In genomic region chr5:114101153-114101552, GRCh38 we compare ENCODE assay signal across 8 cellular contexts.
DNase-seq lines count a peak whose midpoint lies in the region; ATAC-seq, FAIRE-seq and TF ChIP-seq lines count a peak whose summit lies in the region.

No MANE protein-coding gene starts in this region.

- no peaks in the 10 kb centered on the region for H3K4me1 ChIP-seq in GM12878 (ENCODE audit: control insufficient read depth, insufficient read depth, low read length)
- H3K4me1 ChIP-seq in lung (ENCODE audit: control insufficient read depth in 2 of 2, insufficient read depth in 2 of 2, low read length in 2 of 2), result no peaks in the 10 kb centered on the region
- H3K4me1 ChIP-seq in vagina, result no peaks in the 10 kb centered on the region

- no peaks in the 10 kb centered on the region for H3K79me2 ChIP-seq in GM12878 (ENCODE audit: control insufficient read depth, insufficient read depth, low read length)

- FAIRE-seq in GM12878 (lab: Jason Lieb, UNC), result no peak

- POLR2A ChIA-PET in GM12878 (lab: Charles Lee), result no interaction called here

- H2AFZ ChIP-seq in GM12878 (ENCODE audit: control insufficient read depth, low read depth, low read length), result no peak overlapping the region

- 4% methylated on average over 3 of the region's 3 CpGs for WGBS in GM12878 (ENCODE audit: insufficient coverage, insufficient replicate concordance, low lambda C conversion rate, missing lambda C conversion rate)
- 49 to 53% methylated on average over 3 of the region's 3 CpGs for WGBS in lung, 2 donors

- no peaks in the 10 kb centered on the region for H3K36me3 Mint-ChIP-seq in stimulated activated memory B cell treated with anti-CD40 and anti-IgM and Interleukin-4, amounts not matched to agents 10 μg/mL and 1 μg/mL and 100 μg/mL, for 72 hours

- H3K4me2 ChIP-seq in GM12878 (ENCODE audit: control insufficient read depth, insufficient read depth), result no peak overlapping the region

- RAD21 ChIA-PET in GM12878 (lab: Charles Lee; ENCODE audit: unreplicated experiment), result interaction anchor here (1.2 kb wide), 1 partner anchor 348 kb away, joined by 5 read pairs; no protein-coding TSS in a partner anchor

- no peak overlapping the region for H3K27ac Mint-ChIP-seq in stimulated activated memory B cell treated with anti-CD40 and anti-IgM and Interleukin-4, amounts not matched to agents 10 μg/mL and 1 μg/mL and 100 μg/mL, for 72 hours

- ATAC-seq in GM18867 (IDR thresholded peaks at IDR 0.05; ENCODE audit: unreplicated experiment) (peak; percentile 85), GM12878 (peak; percentile 86), lung (ENCODE audit: insufficient read depth, low FRiP score) (no peak)
- no peak for ATAC-seq in stimulated activated memory B cell treated with anti-CD40 and anti-IgM and Interleukin-4, amounts not matched to agents 10 μg/mL and 1 μg/mL and 100 μg/mL, for 72 hours

- no peaks in the 10 kb centered on the region for H3K27me3 Mint-ChIP-seq in stimulated activated memory B cell treated with anti-CD40 and anti-IgM and Interleukin-4, amounts not matched to agents 10 μg/mL and 1 μg/mL and 100 μg/mL, for 72 hours

- H3K9ac ChIP-seq in GM12878 (ENCODE audit: control insufficient read depth, insufficient read depth, low read length), result no peak overlapping the region

- intact Hi-C loops in GM12878 (cut with micrococcal nuclease; ENCODE audit: unreplicated experiment), result loop anchor here (1.0 to 5.0 kb wide), 4 partner anchors 206 to 688 kb away; no protein-coding TSS in a partner anchor
- intact Hi-C loops in vagina (cut with DNase I), result no loop called here

- H3K36me3 ChIP-seq in GM12878 (ENCODE audit: control insufficient read depth in 2 of 2, insufficient read depth in 2 of 2, low read length in 1 of 2) (no peaks in the 10 kb centered on the region), lung (ENCODE audit: control insufficient read depth in 2 of 2, insufficient read depth in 2 of 2, low read length in 2 of 2) (no peaks in the 10 kb centered on the region), vagina (no peaks in the 10 kb centered on the region)

- no peak overlapping the region for H3K4me3 Mint-ChIP-seq in stimulated activated memory B cell treated with anti-CD40 and anti-IgM and Interleukin-4, amounts not matched to agents 10 μg/mL and 1 μg/mL and 100 μg/mL, for 72 hours

- peaks cover 2% of the 10 kb centered on the region for H3K9me3 Mint-ChIP-seq in stimulated activated memory B cell treated with anti-CD40 and anti-IgM and Interleukin-4, amounts not matched to agents 10 μg/mL and 1 μg/mL and 100 μg/mL, for 72 hours

- no peaks in the 10 kb centered on the region for H3K9me3 ChIP-seq in GM12878 (replicated peaks; ENCODE audit: control insufficient read depth, insufficient read depth, low read length)
- H3K9me3 ChIP-seq in lung (ENCODE audit: control insufficient read depth in 2 of 2, insufficient read depth in 1 of 2, low read length in 1 of 2), result no peaks in the 10 kb centered on the region
- no peaks in the 10 kb centered on the region for H3K9me3 ChIP-seq in vagina

- SMC1A ChIA-PET in GM12878 (lab: Charles Lee; ENCODE audit: uncharacterized antibody, unreplicated experiment), result interaction anchor here (0.7 to 2.0 kb wide), 3 partner anchors 48 to 348 kb away, joined by 3 to 10 read pairs (median 4); no protein-coding TSS in a partner anchor

- TF ChIP-seq EP300 in Ishikawa (IDR thresholded peaks at IDR 0.05; ENCODE audit: borderline replicate concordance) (no peak), GM12878 (IDR thresholded peaks at IDR 0.05; ENCODE audit: borderline replicate concordance in 1 of 2, control insufficient read depth in 1 of 2, low read depth in 2 of 2, low read length in 2 of 2) (no peak)

- CTCF ChIA-PET in GM12878 (lab: Yijun Ruan, JAX), result interaction anchor here (0.7 to 2.6 kb wide), 7 partner anchors 9 to 687 kb away, joined by 3 to 7 read pairs (median 3); no protein-coding TSS in a partner anchor

- H3K27me3 ChIP-seq in GM12878 (replicated peaks in 1 of 2; ENCODE audit: control insufficient read depth in 2 of 2, insufficient read depth in 2 of 2, low read length in 1 of 2) (no peaks in the 10 kb centered on the region), lung (ENCODE audit: control insufficient read depth, insufficient read depth) (no peaks in the 10 kb centered on the region), vagina (no peaks in the 10 kb centered on the region)

- H4K20me1 ChIP-seq in GM12878 (ENCODE audit: control insufficient read depth, insufficient read depth), result no peaks in the 10 kb centered on the region

- no peak for TF ChIP-seq POLR2A in GM12878 (IDR thresholded peaks at IDR 0.05; ENCODE audit: low read depth, low read length)
- TF ChIP-seq POLR2A in vagina (IDR thresholded peaks at IDR 0.05), result no peak

- no peaks in the 10 kb centered on the region for H3K4me1 Mint-ChIP-seq in stimulated activated memory B cell treated with anti-CD40 and anti-IgM and Interleukin-4, amounts not matched to agents 10 μg/mL and 1 μg/mL and 100 μg/mL, for 72 hours

- BruUV-seq in GM12878 (replicated peaks; lab: Mats Ljungman, UMichigan), result no TSS peak

- H3K4me3 ChIP-seq in GM12878, result no peak overlapping the region
- no peak overlapping the region for H3K4me3 ChIP-seq in lung
- no peak overlapping the region for H3K4me3 ChIP-seq in vagina

- TF ChIP-seq CTCF in GM12878 (IDR thresholded peaks at IDR 0.05 in 2 of 3, conservative IDR thresholded peaks at IDR 0.05 in 1 of 3; ENCODE audit: control insufficient read depth in 2 of 3, extremely low read depth in 1 of 3, insufficient read depth in 1 of 3, low read depth in 3 of 3, low read length in 3 of 3) (peak; percentile 42 to 54 (median 47); a peak in 5 of 6 replicates), lung (IDR thresholded peaks at IDR 0.05; ENCODE audit: control extremely low read depth, extremely low read depth) (peak; percentile 23), vagina (IDR thresholded peaks at IDR 0.05) (peak in 1 of 3 experiments; percentile 9)

- no peak overlapping the region for H3K27ac ChIP-seq in GM12878 (ENCODE audit: control insufficient read depth, insufficient read depth)
- no peak overlapping the region for H3K27ac ChIP-seq in lung (ENCODE audit: low read depth in 1 of 2, low read length in 1 of 2)
- H3K27ac ChIP-seq in vagina, result no peak overlapping the region

- in situ Hi-C loops in GM12878 (cut with MboI), result no loop called here

- TF ChIP-seq RAD21 in Ishikawa (IDR thresholded peaks at IDR 0.05; ENCODE audit: low read depth) (peak; percentile 52), GM12878 (IDR thresholded peaks at IDR 0.05; ENCODE audit: insufficient read depth, low read depth, low read length) (peak; percentile 70)

- peak; percentile 33 to 43 for DNase-seq in AML-193 (lab: John Stamatoyannopoulos, UW)
- DNase-seq in GM12878 (ENCODE audit: low read depth, low spot score), result no peak
- no peak for DNase-seq in lung (ENCODE audit: low spot score)
- no peak for DNase-seq in NCI-H2107 treated with DMSO at 0.1 percent for 48 hours (lab: John Stamatoyannopoulos, UW; ENCODE audit: unreplicated experiment)
- DNase-seq in vagina (ENCODE audit: extremely low spot score in 2 of 2), result no peak

TF ChIP-seq in Ishikawa, 13 proteins besides CTCF, POLR2A, EP300 and RAD21 (continues in another document):
- no peak for TF ChIP-seq CEBPB (IDR thresholded peaks at IDR 0.05)
- TF ChIP-seq YY1 (IDR thresholded peaks at IDR 0.05; ENCODE audit: low read depth), result no peak
- TF ChIP-seq EGR1 (IDR thresholded peaks at IDR 0.05), result no peak
- TF ChIP-seq MAX (IDR thresholded peaks at IDR 0.05), result no peak
- no peak for TF ChIP-seq USF1 (IDR thresholded peaks at IDR 0.05)
- no peak for TF ChIP-seq TAF1 (IDR thresholded peaks at IDR 0.05; ENCODE audit: low read depth)
- TF ChIP-seq CREB1 (IDR thresholded peaks at IDR 0.05; ENCODE audit: low read depth), result no peak
- TF ChIP-seq ZBTB7A (IDR thresholded peaks at IDR 0.05; ENCODE audit: low read depth), result no peak
- no peak for TF ChIP-seq NFIC (IDR thresholded peaks at IDR 0.05)
- TF ChIP-seq TCF12 (IDR thresholded peaks at IDR 0.05; ENCODE audit: low read depth), result no peak
- no peak for TF ChIP-seq FOXM1 (IDR thresholded peaks at IDR 0.05; ENCODE audit: borderline replicate concordance, low read depth)
- TF ChIP-seq TEAD4 (IDR thresholded peaks at IDR 0.05), result no peak

TF ChIP-seq in GM12878, 131 proteins besides CTCF, POLR2A, EP300 and RAD21:
- TF ChIP-seq MXI1 (IDR thresholded peaks at IDR 0.05; ENCODE audit: low read depth, low read length) (no peak), RUNX3 (IDR thresholded peaks at IDR 0.05; ENCODE audit: low read length) (peak; percentile 19; the same call in 1 of the 2 replicates), SMC3 (IDR thresholded peaks at IDR 0.05; ENCODE audit: borderline replicate concordance, low read length) (peak; percentile 48; the same call in 1 of the 2 replicates), ZNF384 (IDR thresholded peaks at IDR 0.05; ENCODE audit: borderline replicate concordance, low read depth, low read length) (peak; percentile 32; the same call in 1 of the 2 replicates), EED (IDR thresholded peaks at IDR 0.05; ENCODE audit: low read depth) (no peak)

Comparison
In these comparisons a context has a peak if more than half of its experiments do, and no peak if none do; other contexts are left out.
1. DNase-seq: peak in AML-193 (2 of 2); none in GM12878 (single experiment), lung (single experiment), NCI-H2107 treated with DMSO at 0.1 percent for 48 hours (single experiment) and vagina (0 of 2).
2. ATAC-seq: peak in GM18867 (single experiment) and GM12878 (single experiment); none in lung (single experiment) and stimulated activated memory B cell treated with anti-CD40 and anti-IgM and Interleukin-4, amounts not matched to agents 10 μg/mL and 1 μg/mL and 100 μg/mL, for 72 hours (single experiment).